In the genomic region with DNA sequence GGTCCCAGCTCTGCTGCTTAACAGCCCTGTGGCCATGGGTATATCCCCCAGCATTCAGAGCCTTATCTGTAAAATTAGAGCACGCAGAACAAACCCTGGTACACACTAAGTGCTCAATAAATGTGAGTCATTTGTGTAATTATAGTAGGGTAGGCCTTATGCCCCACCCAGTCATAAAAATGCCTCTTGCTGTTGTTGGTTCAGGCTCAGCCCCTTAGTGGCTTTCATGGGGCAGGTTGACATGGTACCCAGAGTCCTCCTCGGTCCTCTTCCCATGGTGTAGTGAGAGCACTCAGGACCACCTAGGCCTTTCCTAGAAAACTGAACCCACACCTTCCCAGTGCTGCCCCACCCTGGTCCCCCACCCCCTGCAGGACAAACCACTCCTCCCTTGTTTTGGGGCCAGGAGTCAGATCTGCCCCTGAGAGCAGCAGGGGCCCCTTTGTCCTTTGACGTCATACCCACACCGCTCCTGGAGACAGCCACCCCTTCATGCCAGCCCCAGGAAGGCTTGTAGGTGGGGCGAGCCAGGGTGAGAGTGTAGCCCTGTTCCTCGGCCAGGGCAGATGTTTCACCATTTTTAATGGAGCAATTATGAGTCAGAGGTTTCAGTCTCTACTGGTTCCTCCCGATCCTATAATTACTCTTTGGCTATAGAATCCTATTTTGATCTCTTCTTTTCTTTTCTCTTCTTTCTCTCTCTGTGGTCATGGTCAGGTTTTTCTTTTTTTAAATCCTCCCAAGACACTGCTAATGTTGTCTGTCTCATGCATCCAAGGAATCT, we compare ENCODE assay signal across 1 cellular context.
TF ChIP-seq lines count a peak whose summit lies in the region.

No MANE protein-coding gene starts in this region.

TF ChIP-seq in K562, 482 proteins besides CTCF, POLR2A, EP300 and RAD21 (continued from another document and continues in another):
- no peak for TF ChIP-seq ETV6 (IDR thresholded peaks at IDR 0.05; ENCODE audit: borderline replicate concordance in 1 of 2, low read depth in 2 of 2, low read length in 1 of 2)
- no peak for TF ChIP-seq ETV6 (CRISPR knock-in tag; IDR thresholded peaks at IDR 0.05; ENCODE audit: borderline replicate concordance)
- TF ChIP-seq SRSF7 (optimal IDR thresholded peaks at IDR 0.05; ENCODE audit: low read depth, low read length) = no peak
- no peak for TF ChIP-seq ZNF431 (CRISPR knock-in tag; IDR thresholded peaks at IDR 0.05)
- TF ChIP-seq BRD4 (IDR thresholded peaks at IDR 0.05) = no peak
- TF ChIP-seq HMGN3 (IDR thresholded peaks at IDR 0.05; ENCODE audit: borderline replicate concordance, extremely low read depth, insufficient read length, low read depth, low read length) = no peak
- no peak for TF ChIP-seq ILF3 (IDR thresholded peaks at IDR 0.05; ENCODE audit: borderline replicate concordance)
- TF ChIP-seq, protein P1, sequence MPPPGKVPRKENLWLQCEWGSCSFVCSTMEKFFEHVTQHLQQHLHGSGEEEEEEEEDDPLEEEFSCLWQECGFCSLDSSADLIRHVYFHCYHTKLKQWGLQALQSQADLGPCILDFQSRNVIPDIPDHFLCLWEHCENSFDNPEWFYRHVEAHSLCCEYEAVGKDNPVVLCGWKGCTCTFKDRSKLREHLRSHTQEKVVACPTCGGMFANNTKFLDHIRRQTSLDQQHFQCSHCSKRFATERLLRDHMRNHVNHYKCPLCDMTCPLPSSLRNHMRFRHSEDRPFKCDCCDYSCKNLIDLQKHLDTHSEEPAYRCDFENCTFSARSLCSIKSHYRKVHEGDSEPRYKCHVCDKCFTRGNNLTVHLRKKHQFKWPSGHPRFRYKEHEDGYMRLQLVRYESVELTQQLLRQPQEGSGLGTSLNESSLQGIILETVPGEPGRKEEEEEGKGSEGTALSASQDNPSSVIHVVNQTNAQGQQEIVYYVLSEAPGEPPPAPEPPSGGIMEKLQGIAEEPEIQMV (tag; conservative IDR thresholded peaks at IDR 0.05; ENCODE audit: low read depth) = peak; percentile 73
- TF ChIP-seq ZNF24 (IDR thresholded peaks at IDR 0.05) = no peak
- no peak for TF ChIP-seq TCFL5 (CRISPR knock-in tag; conservative IDR thresholded peaks at IDR 0.05)
- TF ChIP-seq ZFP30 (CRISPR knock-in tag; IDR thresholded peaks at IDR 0.05; ENCODE audit: borderline replicate concordance) = no peak
- TF ChIP-seq, protein P2, sequence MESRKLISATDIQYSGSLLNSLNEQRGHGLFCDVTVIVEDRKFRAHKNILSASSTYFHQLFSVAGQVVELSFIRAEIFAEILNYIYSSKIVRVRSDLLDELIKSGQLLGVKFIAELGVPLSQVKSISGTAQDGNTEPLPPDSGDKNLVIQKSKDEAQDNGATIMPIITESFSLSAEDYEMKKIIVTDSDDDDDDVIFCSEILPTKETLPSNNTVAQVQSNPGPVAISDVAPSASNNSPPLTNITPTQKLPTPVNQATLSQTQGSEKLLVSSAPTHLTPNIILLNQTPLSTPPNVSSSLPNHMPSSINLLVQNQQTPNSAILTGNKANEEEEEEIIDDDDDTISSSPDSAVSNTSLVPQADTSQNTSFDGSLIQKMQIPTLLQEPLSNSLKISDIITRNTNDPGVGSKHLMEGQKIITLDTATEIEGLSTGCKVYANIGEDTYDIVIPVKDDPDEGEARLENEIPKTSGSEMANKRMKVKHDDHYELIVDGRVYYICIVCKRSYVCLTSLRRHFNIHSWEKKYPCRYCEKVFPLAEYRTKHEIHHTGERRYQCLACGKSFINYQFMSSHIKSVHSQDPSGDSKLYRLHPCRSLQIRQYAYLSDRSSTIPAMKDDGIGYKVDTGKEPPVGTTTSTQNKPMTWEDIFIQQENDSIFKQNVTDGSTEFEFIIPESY (CRISPR knock-in tag; IDR thresholded peaks at IDR 0.05) = no peak
- TF ChIP-seq ZNF311 (CRISPR knock-in tag; IDR thresholded peaks at IDR 0.05) = peak; percentile 89
- TF ChIP-seq ZNF778 (CRISPR knock-in tag; IDR thresholded peaks at IDR 0.05) = no peak
- TF ChIP-seq, protein P3, sequence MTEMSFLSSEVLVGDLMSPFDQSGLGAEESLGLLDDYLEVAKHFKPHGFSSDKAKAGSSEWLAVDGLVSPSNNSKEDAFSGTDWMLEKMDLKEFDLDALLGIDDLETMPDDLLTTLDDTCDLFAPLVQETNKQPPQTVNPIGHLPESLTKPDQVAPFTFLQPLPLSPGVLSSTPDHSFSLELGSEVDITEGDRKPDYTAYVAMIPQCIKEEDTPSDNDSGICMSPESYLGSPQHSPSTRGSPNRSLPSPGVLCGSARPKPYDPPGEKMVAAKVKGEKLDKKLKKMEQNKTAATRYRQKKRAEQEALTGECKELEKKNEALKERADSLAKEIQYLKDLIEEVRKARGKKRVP (CRISPR knock-in tag; IDR thresholded peaks at IDR 0.05) = 0 out of 2 replicates have a peak, but pooled peaks have one; percentile 19
- no peak for TF ChIP-seq MED1 (CRISPR knock-in tag; IDR thresholded peaks at IDR 0.05; ENCODE audit: borderline replicate concordance)
- TF ChIP-seq GTF2E2 (tag; IDR thresholded peaks at IDR 0.05) = peak; percentile 81; the same call in 1 of the 2 replicates
- TF ChIP-seq RNF2 (IDR thresholded peaks at IDR 0.05) = no peak
- peak; percentile 58; the same call in 1 of the 2 replicates for TF ChIP-seq BACH1 (tag; IDR thresholded peaks at IDR 0.05)
- no peak for TF ChIP-seq ZFPM2 (CRISPR knock-in tag; IDR thresholded peaks at IDR 0.05)
- no peak for TF ChIP-seq PCBP2 (IDR thresholded peaks at IDR 0.05; ENCODE audit: low read depth, low read length, poor library complexity, severe bottlenecking)
- no peak for TF ChIP-seq NR4A1 (CRISPR knock-in tag; IDR thresholded peaks at IDR 0.05)
- TF ChIP-seq NR4A1 (tag; IDR thresholded peaks at IDR 0.05) = peak; percentile 58; the same call in 1 of the 2 replicates
- 0 out of 2 replicates have a peak, but pooled peaks have one; percentile 16 for TF ChIP-seq ZNF143 (CRISPR knock-in tag; IDR thresholded peaks at IDR 0.05)
- TF ChIP-seq, protein P4, sequence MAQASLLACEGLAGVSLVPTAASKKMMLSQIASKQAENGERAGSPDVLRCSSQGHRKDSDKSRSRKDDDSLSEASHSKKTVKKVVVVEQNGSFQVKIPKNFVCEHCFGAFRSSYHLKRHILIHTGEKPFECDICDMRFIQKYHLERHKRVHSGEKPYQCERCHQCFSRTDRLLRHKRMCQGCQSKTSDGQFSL (CRISPR knock-in tag; IDR thresholded peaks at IDR 0.05) = no peak
- TF ChIP-seq, protein P4 (tag; IDR thresholded peaks at IDR 0.05) = peak in 1 of 2 experiments; percentile 70; a peak in 2 of 4 replicates
- peak; percentile 15 for TF ChIP-seq ZFX (CRISPR knock-in tag; IDR thresholded peaks at IDR 0.05)
- peak; percentile 66 for TF ChIP-seq KLF6 (CRISPR knock-in tag; IDR thresholded peaks at IDR 0.05; ENCODE audit: borderline replicate concordance)
- TF ChIP-seq PHTF2 (CRISPR knock-in tag; IDR thresholded peaks at IDR 0.05) = no peak
- TF ChIP-seq DACH1 (IDR thresholded peaks at IDR 0.05; ENCODE audit: partially characterized antibody) = no peak
- TF ChIP-seq POLR3G (IDR thresholded peaks at IDR 0.05; ENCODE audit: extremely low read depth, insufficient read length, insufficient replicate concordance) = no peak
- no peak for TF ChIP-seq CBX5 (IDR thresholded peaks at IDR 0.05; ENCODE audit: borderline replicate concordance, low read depth)
- peak in 1 of 2 experiments; percentile 34; a peak in 1 of 4 replicates for TF ChIP-seq TEAD1 (CRISPR knock-in tag; IDR thresholded peaks at IDR 0.05)
- peak in 1 of 3 experiments; percentile 0 for TF ChIP-seq YY1 (IDR thresholded peaks at IDR 0.05; ENCODE audit: borderline replicate concordance in 1 of 3, control insufficient read depth in 1 of 3, extremely low read depth in 1 of 3, insufficient read depth in 3 of 3, insufficient read length in 1 of 3, insufficient replicate concordance in 2 of 3, low read depth in 1 of 3, low read length in 2 of 3)
- no peak for TF ChIP-seq ZBTB8A (IDR thresholded peaks at IDR 0.05; ENCODE audit: partially characterized antibody)
- TF ChIP-seq, protein P5, sequence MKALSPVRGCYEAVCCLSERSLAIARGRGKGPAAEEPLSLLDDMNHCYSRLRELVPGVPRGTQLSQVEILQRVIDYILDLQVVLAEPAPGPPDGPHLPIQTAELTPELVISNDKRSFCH (CRISPR knock-in tag; IDR thresholded peaks at IDR 0.05) = no peak
- TF ChIP-seq, protein P5 (tag; IDR thresholded peaks at IDR 0.05) = peak; percentile 70; the same call in 1 of the 2 replicates
- TF ChIP-seq PYGO2 (tag; IDR thresholded peaks at IDR 0.05) = no peak
- TF ChIP-seq FOXP1 (CRISPR knock-in tag; IDR thresholded peaks at IDR 0.05) = no peak
- no peak for TF ChIP-seq TCF7 (IDR thresholded peaks at IDR 0.05; ENCODE audit: borderline replicate concordance)
- no peak for TF ChIP-seq CEBPB (tag; IDR thresholded peaks at IDR 0.05)
- TF ChIP-seq, protein P6, sequence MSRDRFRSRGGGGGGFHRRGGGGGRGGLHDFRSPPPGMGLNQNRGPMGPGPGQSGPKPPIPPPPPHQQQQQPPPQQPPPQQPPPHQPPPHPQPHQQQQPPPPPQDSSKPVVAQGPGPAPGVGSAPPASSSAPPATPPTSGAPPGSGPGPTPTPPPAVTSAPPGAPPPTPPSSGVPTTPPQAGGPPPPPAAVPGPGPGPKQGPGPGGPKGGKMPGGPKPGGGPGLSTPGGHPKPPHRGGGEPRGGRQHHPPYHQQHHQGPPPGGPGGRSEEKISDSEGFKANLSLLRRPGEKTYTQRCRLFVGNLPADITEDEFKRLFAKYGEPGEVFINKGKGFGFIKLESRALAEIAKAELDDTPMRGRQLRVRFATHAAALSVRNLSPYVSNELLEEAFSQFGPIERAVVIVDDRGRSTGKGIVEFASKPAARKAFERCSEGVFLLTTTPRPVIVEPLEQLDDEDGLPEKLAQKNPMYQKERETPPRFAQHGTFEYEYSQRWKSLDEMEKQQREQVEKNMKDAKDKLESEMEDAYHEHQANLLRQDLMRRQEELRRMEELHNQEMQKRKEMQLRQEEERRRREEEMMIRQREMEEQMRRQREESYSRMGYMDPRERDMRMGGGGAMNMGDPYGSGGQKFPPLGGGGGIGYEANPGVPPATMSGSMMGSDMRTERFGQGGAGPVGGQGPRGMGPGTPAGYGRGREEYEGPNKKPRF (IDR thresholded peaks at IDR 0.05; ENCODE audit: low read depth, low read length) = no peak
- TF ChIP-seq MEF2A (IDR thresholded peaks at IDR 0.05; ENCODE audit: control insufficient read depth, low read depth, low read length) = peak; percentile 56; the same call in 1 of the 2 replicates
- TF ChIP-seq WHSC1 (IDR thresholded peaks at IDR 0.05; ENCODE audit: low read length) = no peak
- TF ChIP-seq, protein P7, sequence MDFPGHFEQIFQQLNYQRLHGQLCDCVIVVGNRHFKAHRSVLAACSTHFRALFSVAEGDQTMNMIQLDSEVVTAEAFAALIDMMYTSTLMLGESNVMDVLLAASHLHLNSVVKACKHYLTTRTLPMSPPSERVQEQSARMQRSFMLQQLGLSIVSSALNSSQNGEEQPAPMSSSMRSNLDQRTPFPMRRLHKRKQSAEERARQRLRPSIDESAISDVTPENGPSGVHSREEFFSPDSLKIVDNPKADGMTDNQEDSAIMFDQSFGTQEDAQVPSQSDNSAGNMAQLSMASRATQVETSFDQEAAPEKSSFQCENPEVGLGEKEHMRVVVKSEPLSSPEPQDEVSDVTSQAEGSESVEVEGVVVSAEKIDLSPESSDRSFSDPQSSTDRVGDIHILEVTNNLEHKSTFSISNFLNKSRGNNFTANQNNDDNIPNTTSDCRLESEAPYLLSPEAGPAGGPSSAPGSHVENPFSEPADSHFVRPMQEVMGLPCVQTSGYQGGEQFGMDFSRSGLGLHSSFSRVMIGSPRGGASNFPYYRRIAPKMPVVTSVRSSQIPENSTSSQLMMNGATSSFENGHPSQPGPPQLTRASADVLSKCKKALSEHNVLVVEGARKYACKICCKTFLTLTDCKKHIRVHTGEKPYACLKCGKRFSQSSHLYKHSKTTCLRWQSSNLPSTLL (IDR thresholded peaks at IDR 0.05) = no peak
- TF ChIP-seq ZNF766 (CRISPR knock-in tag; conservative IDR thresholded peaks at IDR 0.05) = peak; percentile 68
- no peak for TF ChIP-seq HEY1 (CRISPR knock-in tag; IDR thresholded peaks at IDR 0.05; ENCODE audit: borderline replicate concordance)
- TF ChIP-seq, protein P8, sequence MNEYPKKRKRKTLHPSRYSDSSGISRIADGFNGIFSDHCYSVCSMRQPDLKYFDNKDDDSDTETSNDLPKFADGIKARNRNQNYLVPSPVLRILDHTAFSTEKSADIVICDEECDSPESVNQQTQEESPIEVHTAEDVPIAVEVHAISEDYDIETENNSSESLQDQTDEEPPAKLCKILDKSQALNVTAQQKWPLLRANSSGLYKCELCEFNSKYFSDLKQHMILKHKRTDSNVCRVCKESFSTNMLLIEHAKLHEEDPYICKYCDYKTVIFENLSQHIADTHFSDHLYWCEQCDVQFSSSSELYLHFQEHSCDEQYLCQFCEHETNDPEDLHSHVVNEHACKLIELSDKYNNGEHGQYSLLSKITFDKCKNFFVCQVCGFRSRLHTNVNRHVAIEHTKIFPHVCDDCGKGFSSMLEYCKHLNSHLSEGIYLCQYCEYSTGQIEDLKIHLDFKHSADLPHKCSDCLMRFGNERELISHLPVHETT (CRISPR knock-in tag; conservative IDR thresholded peaks at IDR 0.05 in 1 of 2, IDR thresholded peaks at IDR 0.05 in 1 of 2) = peak in 1 of 2 experiments; percentile 80; a peak in 1 of 4 replicates
- TF ChIP-seq, protein P9, sequence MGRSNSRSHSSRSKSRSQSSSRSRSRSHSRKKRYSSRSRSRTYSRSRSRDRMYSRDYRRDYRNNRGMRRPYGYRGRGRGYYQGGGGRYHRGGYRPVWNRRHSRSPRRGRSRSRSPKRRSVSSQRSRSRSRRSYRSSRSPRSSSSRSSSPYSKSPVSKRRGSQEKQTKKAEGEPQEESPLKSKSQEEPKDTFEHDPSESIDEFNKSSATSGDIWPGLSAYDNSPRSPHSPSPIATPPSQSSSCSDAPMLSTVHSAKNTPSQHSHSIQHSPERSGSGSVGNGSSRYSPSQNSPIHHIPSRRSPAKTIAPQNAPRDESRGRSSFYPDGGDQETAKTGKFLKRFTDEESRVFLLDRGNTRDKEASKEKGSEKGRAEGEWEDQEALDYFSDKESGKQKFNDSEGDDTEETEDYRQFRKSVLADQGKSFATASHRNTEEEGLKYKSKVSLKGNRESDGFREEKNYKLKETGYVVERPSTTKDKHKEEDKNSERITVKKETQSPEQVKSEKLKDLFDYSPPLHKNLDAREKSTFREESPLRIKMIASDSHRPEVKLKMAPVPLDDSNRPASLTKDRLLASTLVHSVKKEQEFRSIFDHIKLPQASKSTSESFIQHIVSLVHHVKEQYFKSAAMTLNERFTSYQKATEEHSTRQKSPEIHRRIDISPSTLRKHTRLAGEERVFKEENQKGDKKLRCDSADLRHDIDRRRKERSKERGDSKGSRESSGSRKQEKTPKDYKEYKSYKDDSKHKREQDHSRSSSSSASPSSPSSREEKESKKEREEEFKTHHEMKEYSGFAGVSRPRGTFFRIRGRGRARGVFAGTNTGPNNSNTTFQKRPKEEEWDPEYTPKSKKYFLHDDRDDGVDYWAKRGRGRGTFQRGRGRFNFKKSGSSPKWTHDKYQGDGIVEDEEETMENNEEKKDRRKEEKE (IDR thresholded peaks at IDR 0.05; ENCODE audit: borderline replicate concordance in 1 of 2, control insufficient read depth in 1 of 2, low read depth in 2 of 2, low read length in 1 of 2) = no peak
- TF ChIP-seq ZNF224 (CRISPR knock-in tag; IDR thresholded peaks at IDR 0.05) = no peak
- TF ChIP-seq MTA2 (IDR thresholded peaks at IDR 0.05; ENCODE audit: low read depth) = no peak
- peak; percentile 94 for TF ChIP-seq ZNF589 (CRISPR knock-in tag; IDR thresholded peaks at IDR 0.05; ENCODE audit: low read depth)
